8 cellular contexts compared by ENCODE assay signal in genomic region chr19:15123900-15124299, GRCh38. TPM values are rescaled to one million over a fixed set of nuclear protein-coding genes. Genes with fewer than 3 reads are reported as not detected.
DNase-seq lines count a peak whose midpoint lies in the region; ATAC-seq, FAIRE-seq and TF ChIP-seq lines count a peak whose summit lies in the region.

No MANE protein-coding gene starts in this region.

- TF ChIP-seq CTCF in HCT116 (IDR thresholded peaks at IDR 0.05 in 2 of 3, conservative IDR thresholded peaks at IDR 0.05 in 1 of 3; ENCODE audit: borderline replicate concordance in 1 of 3, insufficient read depth in 1 of 3, low read depth in 2 of 3, low read length in 2 of 3) = no peak
- no peak for TF ChIP-seq CTCF in SU-DHL-6 (IDR thresholded peaks at IDR 0.05; ENCODE audit: insufficient read depth, low read length, poor library complexity, severe bottlenecking)
- TF ChIP-seq CTCF in gastroesophageal sphincter (IDR thresholded peaks at IDR 0.05) = no peak

- H3K79me2 ChIP-seq in HCT116 (ENCODE audit: insufficient read depth, low read length) (peaks cover 30% of the 10 kb centered on the region), SU-DHL-6 (ENCODE audit: insufficient read depth, low read length) (peaks cover 11% of the 10 kb centered on the region)

- H3F3A ChIP-seq in SU-DHL-6 (ENCODE audit: insufficient read depth) = no peaks in the 10 kb centered on the region

- H3K9me3 ChIP-seq in HCT116 (ENCODE audit: control insufficient read depth in 1 of 2, insufficient read depth in 1 of 2, low read depth in 1 of 2, low read length in 2 of 2) (peaks cover 0 to 2% of the 10 kb centered on the region in 2 experiments; a peak in 1 of 4 replicates), SU-DHL-6 (ENCODE audit: insufficient read depth, low read length) (no peaks in the 10 kb centered on the region), gastroesophageal sphincter (no peaks in the 10 kb centered on the region)

- ATAC-seq in HCT116 (no peak), gastroesophageal sphincter (peak; percentile 11), HG03139 (IDR thresholded peaks at IDR 0.05; ENCODE audit: unreplicated experiment) (no peak), HG02623 (IDR thresholded peaks at IDR 0.05; ENCODE audit: unreplicated experiment) (no peak)

- BruUV-seq in HCT116 (replicated peaks; lab: Mats Ljungman, UMichigan) = no TSS peak

- no peak for FAIRE-seq in GM19239 (lab: Jason Lieb, UNC)

- H3K9ac ChIP-seq in HCT116 (ENCODE audit: low read length) = peak overlapping the region; percentile 94
- H3K9ac ChIP-seq in SU-DHL-6 (ENCODE audit: low read length) = peak overlapping the region; percentile 85

- H3K27ac ChIP-seq in HCT116 (ENCODE audit: low read depth, low read length) (no peak overlapping the region; the same call in 1 of the 2 replicates), SU-DHL-6 (ENCODE audit: low read depth, low read length) (no peak overlapping the region; the same call in 1 of the 2 replicates), gastroesophageal sphincter (peak overlapping the region in 3 of 4 donors; percentile 93 to 97 (median 93))

- H2AFZ ChIP-seq in HCT116 (ENCODE audit: low read depth, low read length, poor library complexity, severe bottlenecking) = no peak overlapping the region
- H2AFZ ChIP-seq in SU-DHL-6 (ENCODE audit: low read depth, low read length, severe bottlenecking) = no peak overlapping the region

- WGBS in gastroesophageal sphincter (ENCODE audit: low coverage in 1 of 2), 2 donors = 33% methylated on average over 1 of the region's 5 CpGs; no CpG with 5 or more reads in 1 of the 2 donors

- CTCF ChIA-PET in HCT116 (lab: Charles Lee) = interaction anchor here (0.8 kb wide), 1 partner anchor 53 kb away, joined by 3 read pairs; no protein-coding TSS in a partner anchor

- no peak for TF ChIP-seq EP300 in gastroesophageal sphincter (IDR thresholded peaks at IDR 0.05)

- H3K36me3 ChIP-seq in HCT116 (ENCODE audit: control insufficient read depth in 1 of 2, insufficient read depth in 2 of 2, low read length in 2 of 2) (peaks cover 18 to 19% of the 10 kb centered on the region in 2 experiments), SU-DHL-6 (ENCODE audit: low read length) (0 out of 2 replicates have a peak, but pooled peaks cover 4% of the 10 kb centered on the region), gastroesophageal sphincter (peaks cover 0 to 44% of the 10 kb centered on the region in 2 donors)

- RAD21 ChIA-PET in HCT116 (lab: Charles Lee; ENCODE audit: low non-redundant PET in 1 of 2, low total read pairs in 2 of 2, uncharacterized antibody in 2 of 2, unreplicated experiment in 2 of 2) = no interaction called here

- H3K4me3 ChIP-seq in HCT116 (replicated peaks in 1 of 2; ENCODE audit: low read depth in 1 of 2, low read length in 2 of 2) (peak overlapping the region in 1 of 2 experiments; percentile 90; a peak in 1 of 4 replicates), SU-DHL-6 (ENCODE audit: insufficient read depth, low read length, poor library complexity, severe bottlenecking) (peak overlapping the region; percentile 79), gastroesophageal sphincter (peak overlapping the region in 1 of 2 donors; percentile 68)

- H4K20me1 ChIP-seq in HCT116 (ENCODE audit: insufficient read depth) (no peaks in the 10 kb centered on the region), SU-DHL-6 (ENCODE audit: low read depth, low read length) (no peaks in the 10 kb centered on the region)

- TF ChIP-seq POLR2A in HCT116 (IDR thresholded peaks at IDR 0.05; ENCODE audit: borderline replicate concordance, extremely low read depth, insufficient read depth, insufficient read length) (no peak), gastroesophageal sphincter (IDR thresholded peaks at IDR 0.05) (no peak)

- TF ChIP-seq RAD21 in HCT116 (IDR thresholded peaks at IDR 0.05; ENCODE audit: low read depth) = no peak

- H3K4me2 ChIP-seq in HCT116 (ENCODE audit: low read length) (peak overlapping the region; percentile 97), SU-DHL-6 (ENCODE audit: low read depth, low read length, poor library complexity, severe bottlenecking) (peak overlapping the region; percentile 82)

- H3K9me2 ChIP-seq in HCT116 (ENCODE audit: insufficient read depth) (no peaks in the 10 kb centered on the region), SU-DHL-6 (replicated peaks; ENCODE audit: insufficient read depth, low read length) (no peaks in the 10 kb centered on the region)

- no peak for DNase-seq in HCT116 (ENCODE audit: low read depth, low spot score)
- peak; percentile 72 for DNase-seq in posterior vena cava (ENCODE audit: low spot score)
- DNase-seq in GM19239 (ENCODE audit: insufficient read length, low spot score) = no peak
- no peak for DNase-seq in activated CD4-positive, alpha-beta T cell treated with anti-CD3 and anti-CD28 coated beads for 48 hours

- H3K27me3 ChIP-seq in HCT116 (ENCODE audit: insufficient read depth, low read length) = no peaks in the 10 kb centered on the region
- H3K27me3 ChIP-seq in SU-DHL-6 (ENCODE audit: low read length) = no peaks in the 10 kb centered on the region
- no peaks in the 10 kb centered on the region for H3K27me3 ChIP-seq in gastroesophageal sphincter

- peaks cover 7 to 21% of the 10 kb centered on the region in 2 experiments; a peak in 2 of 4 replicates for H3K4me1 ChIP-seq in HCT116 (ENCODE audit: control insufficient read depth in 1 of 2, insufficient read depth in 2 of 2, low read length in 2 of 2)
- peaks cover 0 to 39% (median 15%) of the 10 kb centered on the region in 3 donors for H3K4me1 ChIP-seq in gastroesophageal sphincter

- intact Hi-C loops in HCT116 (cut with micrococcal nuclease) (no loop called here), posterior vena cava (cut with DNase I) (no loop called here)

- POLR2A ChIA-PET in HCT116 (lab: Charles Lee) = interaction anchor here (1.2 kb wide), 1 partner anchor 11 kb away, joined by 4 read pairs; no protein-coding TSS in a partner anchor

TF ChIP-seq in HCT116, 20 proteins besides CTCF, POLR2A, EP300 and RAD21 (continues in another document):
- no peak for TF ChIP-seq SRF (IDR thresholded peaks at IDR 0.05; ENCODE audit: low read depth)
- TF ChIP-seq EZH2phosphoT487 (IDR thresholded peaks at IDR 0.05; ENCODE audit: borderline replicate concordance) = no peak
- no peak for TF ChIP-seq ZFX (IDR thresholded peaks at IDR 0.05)
- no peak for TF ChIP-seq REST (IDR thresholded peaks at IDR 0.05; ENCODE audit: low read depth)
- TF ChIP-seq MAX (IDR thresholded peaks at IDR 0.05) = no peak
- no peak for TF ChIP-seq SIN3A (IDR thresholded peaks at IDR 0.05; ENCODE audit: low read depth)
- no peak for TF ChIP-seq ZNF274 (IDR thresholded peaks at IDR 0.05; ENCODE audit: low read depth, low read length)
- TF ChIP-seq ZBTB33 (IDR thresholded peaks at IDR 0.05; ENCODE audit: extremely low read depth, insufficient replicate concordance, low read length) = no peak
- TF ChIP-seq SP1 (IDR thresholded peaks at IDR 0.05; ENCODE audit: low read depth) = no peak
- no peak for TF ChIP-seq FOSL1 (IDR thresholded peaks at IDR 0.05; ENCODE audit: low read depth)
- no peak for TF ChIP-seq JUND (IDR thresholded peaks at IDR 0.05)
- no peak for TF ChIP-seq TCF7L2 (IDR thresholded peaks at IDR 0.05; ENCODE audit: borderline replicate concordance, extremely low read depth, insufficient read depth, insufficient read length)

RNA-seq across cellular contexts. Expression of gene SYDE1, which starts 16.7 kb away (rescaled TPM):
- total RNA-seq in HCT116 (2021; ENCODE audit: unreplicated experiment) (4.9 TPM), gastroesophageal sphincter (100 to 1,000 TPM in 1 of 4 donors, 10 to 100 TPM in 3; 41.7 to 100 (median 52.4) TPM), posterior vena cava (10 to 100 TPM; 42.4 to 44.6 TPM)
- 4.7 and 4.8 TPM in 2 replicates for polyA plus RNA-seq in HCT116 (2012)

RNA-seq across cellular contexts. Expression of gene OR1I1, which starts 41.9 kb away (rescaled TPM):
- total RNA-seq in HCT116 (2021; ENCODE audit: unreplicated experiment) (not detected), gastroesophageal sphincter (not detected), posterior vena cava (not detected)
- polyA plus RNA-seq in HCT116 (2012) = not detected in 2 replicates

Comparison
In these comparisons a context has a peak if more than half of its experiments do, and no peak if none do; other contexts are left out.
1. H3K27ac ChIP-seq: peak in gastroesophageal sphincter (3 of 4); none in HCT116 (single experiment) and SU-DHL-6 (single experiment).